In the genomic region with DNA sequence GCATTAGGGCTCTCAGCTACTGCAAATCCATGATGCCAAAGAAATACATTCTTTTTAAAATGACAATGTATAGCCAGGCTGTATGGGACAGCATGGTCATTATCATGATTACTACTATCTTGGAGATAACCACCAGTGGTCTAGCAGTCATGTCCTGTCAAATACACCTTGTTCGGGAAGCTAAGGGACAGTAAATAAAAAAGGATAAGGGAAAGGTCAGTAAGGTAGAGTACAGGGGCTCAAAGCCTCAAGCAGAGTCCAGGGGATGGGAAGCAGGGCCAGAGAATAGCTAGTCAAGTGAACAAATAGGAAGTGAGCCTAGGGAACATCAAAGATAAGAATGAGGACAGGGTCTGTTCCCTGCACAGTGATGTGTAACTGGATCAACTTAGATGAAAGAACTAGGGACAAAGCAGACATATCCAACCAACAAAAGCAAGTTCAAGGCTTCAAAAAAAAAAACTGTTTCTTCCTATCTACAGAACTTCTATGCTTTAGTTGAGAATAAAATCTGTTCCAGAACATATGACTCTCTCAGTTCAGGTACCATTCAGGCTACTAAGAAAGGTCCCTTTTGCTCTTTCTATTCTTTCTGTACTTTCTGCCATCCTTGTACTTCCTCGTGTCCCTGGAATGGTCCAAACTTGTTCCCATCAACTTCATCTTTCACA, we compare ENCODE assay signal across 25 cellular contexts.
"Had no signal": no experiment of that assay in that cellular context is flagged by ENCODE, and none has a peak within 500 bp of the region (broad histone marks: within the 10 kb centered on the region; RNA-seq: fewer than 3 reads in every experiment).

No MANE protein-coding gene starts in this region.

- H3K9me3 ChIP-seq: breast epithelium, colonic mucosa, esophagus squamous epithelium, gastrocnemius medialis, lower lobe of right lung, ovary, psoas muscle, right atrium auricular region, stomach had no signal

- FAIRE-seq: islet of Langerhans had no signal

- H3K36me3 Mint-ChIP-seq: activated naive CD8-positive, alpha-beta T cell treated with anti-CD3 and anti-CD28 coated beads for 36 hours; naive thymus-derived CD8-positive, alpha-beta T cell; stimulated activated memory B cell treated with anti-CD40 and anti-IgM and Interleukin-4, amounts not matched to agents 10 μg/mL and 1 μg/mL and 100 μg/mL, for 72 hours had no signal

- H3K36me3 ChIP-seq: breast epithelium, colonic mucosa, esophagus squamous epithelium, gastrocnemius medialis, lower lobe of right lung, ovary, right atrium auricular region, stomach, WERI-Rb-1 had no signal

- H3K27me3 Mint-ChIP-seq: activated naive CD8-positive, alpha-beta T cell treated with anti-CD3 and anti-CD28 coated beads for 36 hours; stimulated activated memory B cell treated with anti-CD40 and anti-IgM and Interleukin-4, amounts not matched to agents 10 μg/mL and 1 μg/mL and 100 μg/mL, for 72 hours had no signal

- DNase-seq: activated CD4-positive, alpha-beta T cell treated with anti-CD3 and anti-CD28 coated beads, Interleukin-2, amount 50 U/mL, for 1 hour; activated CD4-positive, CD25-positive, alpha-beta regulatory T cell treated with anti-CD3 and anti-CD28 coated beads, Interleukin-2, amount 50 U/mL, for 72 hours; activated CD8-positive, alpha-beta T cell treated with anti-CD3 and anti-CD28 coated beads, Interleukin-2, amount 10 ng/mL, durations not matched to agents 7 days and 5 days; activated naive CD4-positive, alpha-beta T cell; activated naive CD8-positive, alpha-beta T cell treated with anti-CD3 and anti-CD28 coated beads for 36 hours; amniotic stem cell; colonic mucosa; endodermal cell; esophagus squamous epithelium; gastrocnemius medialis; hypothalamus; left cardiac atrium; lower lobe of right lung; naive thymus-derived CD8-positive, alpha-beta T cell; ovary; psoas muscle; stomach; trophoblast cell; WERI-Rb-1 had no signal

- H3K27ac Mint-ChIP-seq: activated CD8-positive, alpha-beta T cell treated with anti-CD3 and anti-CD28 coated beads, Interleukin-2, amount 10 ng/mL, durations not matched to agents 7 days and 5 days; activated naive CD8-positive, alpha-beta T cell treated with anti-CD3 and anti-CD28 coated beads for 36 hours; endodermal cell; naive thymus-derived CD8-positive, alpha-beta T cell; stimulated activated memory B cell treated with anti-CD40 and anti-IgM and Interleukin-4, amounts not matched to agents 10 μg/mL and 1 μg/mL and 100 μg/mL, for 72 hours; T-helper 2 cell treated with Interferon-gamma antibody and Interleukin-4, amounts not matched to agents 5 μg/mL and 100 μg/mL, for 36 hours had no signal

- H3K4me1 ChIP-seq: breast epithelium, colonic mucosa, gastrocnemius medialis, lower lobe of right lung, psoas muscle had no signal

- H3K4me1 Mint-ChIP-seq: activated naive CD8-positive, alpha-beta T cell treated with anti-CD3 and anti-CD28 coated beads for 36 hours; naive thymus-derived CD8-positive, alpha-beta T cell; stimulated activated memory B cell treated with anti-CD40 and anti-IgM and Interleukin-4, amounts not matched to agents 10 μg/mL and 1 μg/mL and 100 μg/mL, for 72 hours had no signal

- H3K27me3 ChIP-seq: breast epithelium, colonic mucosa, esophagus squamous epithelium, gastrocnemius medialis, ovary, right atrium auricular region, stomach had no signal

- H3K4me3 ChIP-seq: breast epithelium, colonic mucosa, esophagus squamous epithelium, gastrocnemius medialis, lower lobe of right lung, ovary, psoas muscle, right atrium auricular region, skin epidermis, stomach had no signal

- ATAC-seq: activated CD8-positive, alpha-beta T cell treated with anti-CD3 and anti-CD28 coated beads, Interleukin-2, amount 10 ng/mL, durations not matched to agents 7 days and 5 days; gastrocnemius medialis; left cardiac atrium; lower lobe of right lung; naive thymus-derived CD8-positive, alpha-beta T cell; psoas muscle; stimulated activated memory B cell treated with anti-CD40 and anti-IgM and Interleukin-4, amounts not matched to agents 10 μg/mL and 1 μg/mL and 100 μg/mL, for 72 hours had no signal

- H3K4me3 Mint-ChIP-seq: activated CD8-positive, alpha-beta T cell treated with anti-CD3 and anti-CD28 coated beads, Interleukin-2, amount 10 ng/mL, durations not matched to agents 7 days and 5 days; activated naive CD8-positive, alpha-beta T cell treated with anti-CD3 and anti-CD28 coated beads for 36 hours; endodermal cell; naive thymus-derived CD8-positive, alpha-beta T cell; stimulated activated memory B cell treated with anti-CD40 and anti-IgM and Interleukin-4, amounts not matched to agents 10 μg/mL and 1 μg/mL and 100 μg/mL, for 72 hours; T-helper 2 cell treated with Interferon-gamma antibody and Interleukin-4, amounts not matched to agents 5 μg/mL and 100 μg/mL, for 36 hours had no signal

- H3K27ac ChIP-seq: breast epithelium, colonic mucosa, esophagus squamous epithelium, gastrocnemius medialis, lower lobe of right lung, psoas muscle, right atrium auricular region, skin epidermis, stomach, WERI-Rb-1 had no signal
